24 cellular contexts compared by ENCODE assay signal in genomic region chr6:11631008-11631407, GRCh38.
A peak's percentile ranks its signal among the peaks of the same experiment; 100 is the strongest.
DNase-seq lines count a peak whose midpoint lies in the region; ATAC-seq and TF ChIP-seq lines count a peak whose summit lies in the region.
"Had no signal": no experiment of that assay in that cellular context is flagged by ENCODE, and none has a peak within 500 bp of the region (broad histone marks: within the 10 kb centered on the region; RNA-seq: fewer than 3 reads in every experiment).

No MANE protein-coding gene starts in this region.

- no peak overlapping the region for H2BK120ac ChIP-seq in mesenchymal stem cell (ENCODE audit: low read depth, low read length)

- no peak overlapping the region for H3K4ac ChIP-seq in mesenchymal stem cell (ENCODE audit: low read depth in 1 of 2, low read length in 2 of 2)

- H3K36me3 ChIP-seq in mesenchymal stem cell (ENCODE audit: control insufficient read depth in 1 of 2, insufficient read depth in 2 of 2, low read depth in 1 of 2, low read length in 2 of 2) (peaks cover 0 to 5% of the 10 kb centered on the region in 2 experiments), upper lobe of left lung (no peaks in the 10 kb centered on the region)
- H3K36me3 ChIP-seq: HAP-1 had no signal

- no peak overlapping the region for H2BK15ac ChIP-seq in mesenchymal stem cell (ENCODE audit: low read depth, poor library complexity, severe bottlenecking)

- no peak overlapping the region for H3K4me2 ChIP-seq in mesenchymal stem cell (ENCODE audit: low read length, poor library complexity, severe bottlenecking)
- H3K4me2 ChIP-seq: GM23338 had no signal

- TF ChIP-seq CTCF in upper lobe of left lung (IDR thresholded peaks at IDR 0.05): no peak

- peak overlapping the region; percentile 28 for H2AK5ac ChIP-seq in mesenchymal stem cell (ENCODE audit: low read length, severe bottlenecking)

- no peak overlapping the region for H3K14ac ChIP-seq in mesenchymal stem cell (ENCODE audit: low read length in 2 of 2)

- H3K4me1 ChIP-seq in mesenchymal stem cell (ENCODE audit: control insufficient read depth, insufficient read depth, low read depth, low read length): peaks cover 17% of the 10 kb centered on the region
- peaks cover 12 to 28% (median 16%) of the 10 kb centered on the region in 4 donors for H3K4me1 ChIP-seq in upper lobe of left lung
- H3K4me1 ChIP-seq: HAP-1 had no signal

- no peak overlapping the region for H4K91ac ChIP-seq in mesenchymal stem cell (ENCODE audit: low read length)

- H3K27me3 ChIP-seq in mesenchymal stem cell (ENCODE audit: control insufficient read depth in 1 of 2, insufficient read depth in 1 of 2, low read length in 2 of 2) (no peaks in the 10 kb centered on the region), upper lobe of left lung (no peaks in the 10 kb centered on the region)

- WGBS in mesenchymal stem cell: 92% methylated on average over 7 of the region's 7 CpGs
- WGBS in upper lobe of left lung, 2 donors: 74 to 85% methylated on average over 7 of the region's 7 CpGs

- H3K4me3 ChIP-seq in mesenchymal stem cell (ENCODE audit: insufficient read depth in 1 of 2, low read depth in 1 of 2, low read length in 2 of 2) (no peak overlapping the region), upper lobe of left lung (no peak overlapping the region)
- H3K4me3 ChIP-seq: GM23338, HAP-1 had no signal

- H2BK5ac ChIP-seq in mesenchymal stem cell (ENCODE audit: low read depth, low read length, poor library complexity, severe bottlenecking): no peak overlapping the region

- TF ChIP-seq POLR2A in upper lobe of left lung (IDR thresholded peaks at IDR 0.05): no peak

- no peak overlapping the region for H3K27ac ChIP-seq in mesenchymal stem cell (ENCODE audit: low read length, poor library complexity, severe bottlenecking)
- peak overlapping the region; percentile 24 to 74 (median 39) for H3K27ac ChIP-seq in upper lobe of left lung
- H3K27ac ChIP-seq: 22Rv1, C4-2B had no signal

- no peak overlapping the region for H3K18ac ChIP-seq in mesenchymal stem cell (ENCODE audit: low read depth in 1 of 2, low read length in 2 of 2)

- H4K8ac ChIP-seq in mesenchymal stem cell (ENCODE audit: low read length): no peak overlapping the region

- no peak overlapping the region for H3K9ac ChIP-seq in mesenchymal stem cell (ENCODE audit: low read length)

- peak overlapping the region in 1 of 2 experiments; percentile 55 for H2BK12ac ChIP-seq in mesenchymal stem cell (ENCODE audit: low read length in 2 of 2)

- no peak overlapping the region for H2AFZ ChIP-seq in mesenchymal stem cell (ENCODE audit: low read depth, low read length)
- H2AFZ ChIP-seq: GM23338 had no signal

- H3K79me1 ChIP-seq in mesenchymal stem cell (replicated peaks; ENCODE audit: low read length, poor library complexity, severe bottlenecking): no peaks in the 10 kb centered on the region

- no peak for ATAC-seq in upper lobe of left lung (ENCODE audit: low FRiP score in 2 of 2)
- ATAC-seq: GM23338, HepG2, Panc1 had no signal

- TF ChIP-seq EP300 in upper lobe of left lung (IDR thresholded peaks at IDR 0.05): no peak

- H3K9me3 ChIP-seq in mesenchymal stem cell (ENCODE audit: control insufficient read depth, low read length): no peaks in the 10 kb centered on the region
- no peaks in the 10 kb centered on the region for H3K9me3 ChIP-seq in upper lobe of left lung
- H3K9me3 ChIP-seq: HAP-1 had no signal

- no peak overlapping the region for H3K23ac ChIP-seq in mesenchymal stem cell (ENCODE audit: low read length in 2 of 2)

- DNase-seq in NCI-H82 (lab: John Stamatoyannopoulos, UW) (peak; percentile 33), NCI-H82 treated with DMSO at 0.1 percent for 48 hours (lab: John Stamatoyannopoulos, UW; ENCODE audit: unreplicated experiment) (no peak), NCI-H2171 treated with DMSO at 0.1 percent for 48 hours (lab: John Stamatoyannopoulos, UW) (peak; percentile 26), mesenchymal stem cell (no peak), upper lobe of left lung (no peak), medulla oblongata (ENCODE audit: extremely low spot score) (no peak), NCI-H146 (lab: John Stamatoyannopoulos, UW) (no peak), iPS-NIHi7 (ENCODE audit: extremely low spot score) (no peak)
- DNase-seq: ACHN; CD8-positive, alpha-beta memory T cell; GDM1; KBM-7; NCI-H1092 treated with DMSO at 0.1 percent for 48 hours; NCI-H1436 treated with DMSO at 0.1 percent for 48 hours; NCI-H2029 treated with DMSO at 0.1 percent for 48 hours; NCI-H526; NK-92 treated with Interleukin-12 subunit alpha and Interleukin-12 subunit beta, amount 100 ng/mL, for 24 hours; SIG-M5 had no signal

Comparison
In these comparisons a context has a peak if more than half of its experiments do, and no peak if none do; other contexts are left out.
1. DNase-seq: peak in NCI-H82 (single experiment) and NCI-H2171 treated with DMSO at 0.1 percent for 48 hours (single experiment); none in NCI-H82 treated with DMSO at 0.1 percent for 48 hours (single experiment), mesenchymal stem cell (single experiment), upper lobe of left lung (0 of 2), medulla oblongata (single experiment), NCI-H146 (single experiment) and iPS-NIHi7 (single experiment).